8 cellular contexts compared by ENCODE assay signal in genomic region chr3:150602426-150603089, GRCh38. TPM values are rescaled to one million over a fixed set of nuclear protein-coding genes. Genes with fewer than 3 reads are reported as not detected.
DNase-seq lines count a peak whose midpoint lies in the region; ATAC-seq and TF ChIP-seq lines count a peak whose summit lies in the region.

No MANE protein-coding gene starts in this region.

- H3K27ac ChIP-seq in body of pancreas (peak overlapping the region; percentile 85 to 95 (median 88)), lung (ENCODE audit: low read depth in 1 of 2, low read length in 1 of 2) (peak overlapping the region; percentile 96 to 97), aorta (ENCODE audit: low read depth in 1 of 2, low read length in 2 of 2) (no peak overlapping the region)

- peak; percentile 24 for ATAC-seq in GM19395 (IDR thresholded peaks at IDR 0.05; ENCODE audit: unreplicated experiment)
- peak; percentile 3 for ATAC-seq in HG03442 (IDR thresholded peaks at IDR 0.05; ENCODE audit: unreplicated experiment)
- peak; percentile 24 for ATAC-seq in body of pancreas
- no peak for ATAC-seq in lung (ENCODE audit: insufficient read depth, low FRiP score)
- no peak for ATAC-seq in aorta (ENCODE audit: low FRiP score)

- CTCF ChIA-PET in AG04449 (lab: Yijun Ruan, JAX): interaction anchor here (0.7 to 1.4 kb wide), 3 partner anchors 8 to 161 kb away, joined by 3 to 4 read pairs (median 3); partner anchors contain the start of gene SIAH2

- H3K4me1 ChIP-seq in body of pancreas: peaks cover 59% of the 10 kb centered on the region
- peaks cover 7 to 9% of the 10 kb centered on the region in 2 donors for H3K4me1 ChIP-seq in lung (ENCODE audit: control insufficient read depth in 2 of 2, insufficient read depth in 2 of 2, low read length in 2 of 2)
- H3K4me1 ChIP-seq in aorta (ENCODE audit: control insufficient read depth in 1 of 2, insufficient read depth in 2 of 2, low read length in 2 of 2): no peaks in the 10 kb centered on the region

- POLR2A ChIA-PET in AG04449 (lab: Yijun Ruan, JAX): interaction anchor here (0.5 to 1.2 kb wide), 7 partner anchors 10 to 1172 kb away, joined by 3 to 5 read pairs (median 3); partner anchors contain the start of gene ERICH6

- no peaks in the 10 kb centered on the region for H3K27me3 ChIP-seq in body of pancreas
- H3K27me3 ChIP-seq in lung (ENCODE audit: control insufficient read depth, insufficient read depth): no peaks in the 10 kb centered on the region
- no peaks in the 10 kb centered on the region for H3K27me3 ChIP-seq in aorta (ENCODE audit: control insufficient read depth in 1 of 2, insufficient read depth in 2 of 2, low read length in 1 of 2)

- no peak for TF ChIP-seq CTCF in AG04449 (IDR thresholded peaks at IDR 0.05; ENCODE audit: insufficient read depth, low read length, missing control alignments)
- no peak for TF ChIP-seq CTCF in body of pancreas (IDR thresholded peaks at IDR 0.05)
- TF ChIP-seq CTCF in lung (IDR thresholded peaks at IDR 0.05; ENCODE audit: control extremely low read depth, extremely low read depth): no peak

- H3K36me3 ChIP-seq in body of pancreas (replicated peaks in 1 of 2; ENCODE audit: insufficient read depth in 1 of 2, low read depth in 2 of 2) (peaks cover 0 to 2% of the 10 kb centered on the region in 2 donors), lung (ENCODE audit: control insufficient read depth in 2 of 2, insufficient read depth in 2 of 2, low read length in 2 of 2) (no peaks in the 10 kb centered on the region), aorta (ENCODE audit: control insufficient read depth in 1 of 2, insufficient read depth in 2 of 2, low read length in 1 of 2) (no peaks in the 10 kb centered on the region)

- intact Hi-C loops in body of pancreas (cut with DNase I) (no loop called here), aorta (cut with DNase I) (loop anchor here (5.0 to 10.0 kb wide), 3 partner anchors 55 to 160 kb away; partner anchors contain the start of genes EIF2A (in 1 of the 2), ERICH6 (in 1 of the 2), SERP1 (in 1 of the 2) and SIAH2 (in 1 of the 2))

- peak overlapping the region; percentile 87 for H3K4me3 ChIP-seq in AG04449 (ENCODE audit: low read depth, low read length)
- peak overlapping the region; percentile 33 to 73 for H3K4me3 ChIP-seq in body of pancreas
- H3K4me3 ChIP-seq in lung: peak overlapping the region; percentile 40
- H3K4me3 ChIP-seq in aorta (ENCODE audit: low read length in 2 of 2): peak overlapping the region; percentile 51 to 88

- WGBS in body of pancreas, 2 donors: 14 to 17% methylated on average over 5 of the region's 5 CpGs
- 35 to 55% methylated on average over 5 of the region's 5 CpGs for WGBS in lung, 2 donors
- 30 to 40% methylated on average over 5 of the region's 5 CpGs for WGBS in aorta, 2 donors

- TF ChIP-seq POLR2A in body of pancreas (IDR thresholded peaks at IDR 0.05): no peak

- no peak for DNase-seq in AG04449 (ENCODE audit: low read depth, low spot score)
- peak in 3 of 4 donors; percentile 8 to 24 (median 20) for DNase-seq in body of pancreas
- no peak for DNase-seq in lung (ENCODE audit: low spot score)
- DNase-seq in aorta: no peak
- no peak for DNase-seq in NCI-H345 treated with DMSO at 0.1 percent for 48 hours (lab: John Stamatoyannopoulos, UW; ENCODE audit: unreplicated experiment)
- no peak for DNase-seq in activated CD4-positive, alpha-beta T cell treated with anti-CD3 and anti-CD28 coated beads, Interleukin-2, amount 50 U/mL, for 4 hours

- H3K9me3 ChIP-seq in body of pancreas (no peaks in the 10 kb centered on the region), lung (ENCODE audit: control insufficient read depth in 2 of 2, insufficient read depth in 1 of 2, low read length in 1 of 2) (no peaks in the 10 kb centered on the region), aorta (ENCODE audit: control insufficient read depth, low read length) (no peaks in the 10 kb centered on the region)

RNA-seq across cellular contexts. Expression of gene SELENOT, which starts 0.6 kb away (rescaled TPM):
- total RNA-seq in body of pancreas (10 to 100 TPM; 20.2 to 21.4 TPM), lung (100 to 1,000 TPM; 105 to 112 TPM), aorta (10 to 100 TPM; 73.2 to 93.0 TPM)
- polyA plus RNA-seq in lung (100 to 1,000 TPM in 1 of 2 donors, 10 to 100 TPM in 1; 27.4 to 194 TPM), aorta (10 to 100 TPM; 60.8 to 91.7 TPM)

RNA-seq across cellular contexts. Expression of gene EIF2A, which starts 56.0 kb away (rescaled TPM):
- total RNA-seq in body of pancreas (100 to 1,000 TPM in 1 of 2 donors, 10 to 100 TPM in 1; 58.7 to 126 TPM), lung (100 to 1,000 TPM in 1 of 2 donors, 10 to 100 TPM in 1; 71.6 to 127 TPM), aorta (10 to 100 TPM; 72.8 to 82.7 TPM)
- polyA plus RNA-seq in lung (10 to 100 TPM; 59.5 to 67.5 TPM), aorta (10 to 100 TPM; 76.4 to 95.5 TPM)

RNA-seq across cellular contexts. Expression of gene SERP1, which starts 56.3 kb away (rescaled TPM):
- 1,000 to 10,000 TPM in 1 of 2 donors, 100 to 1,000 TPM in 1; 277 to 1,534 TPM for total RNA-seq in body of pancreas
- total RNA-seq in lung: 100 to 1,000 TPM; 147 to 162 TPM
- 100 to 1,000 TPM in 1 of 2 donors, 10 to 100 TPM in 1; 84.7 to 310 TPM for polyA plus RNA-seq in lung
- 10 to 100 TPM; 74.4 to 78.8 TPM for total RNA-seq in aorta
- 10 to 100 TPM; 71.9 to 92.9 TPM for polyA plus RNA-seq in aorta

Comparison
In these comparisons a context has a peak if more than half of its experiments do, and no peak if none do; other contexts are left out.
1. DNase-seq: peak in body of pancreas (3 of 4); none in AG04449 (single experiment), lung (single experiment), aorta (0 of 2), NCI-H345 treated with DMSO at 0.1 percent for 48 hours (single experiment) and activated CD4-positive, alpha-beta T cell treated with anti-CD3 and anti-CD28 coated beads, Interleukin-2, amount 50 U/mL, for 4 hours (0 of 2).
2. ATAC-seq: peak in GM19395 (single experiment), HG03442 (single experiment) and body of pancreas (single experiment); none in lung (single experiment) and aorta (single experiment).
3. H3K27ac ChIP-seq: peak in body of pancreas (4 of 4) and lung (2 of 2); none in aorta (0 of 2).
4. Peak in every context shown above with its lines, with median percentiles within 50 percentile points of each other: H3K4me3 ChIP-seq.